In the genomic region with DNA sequence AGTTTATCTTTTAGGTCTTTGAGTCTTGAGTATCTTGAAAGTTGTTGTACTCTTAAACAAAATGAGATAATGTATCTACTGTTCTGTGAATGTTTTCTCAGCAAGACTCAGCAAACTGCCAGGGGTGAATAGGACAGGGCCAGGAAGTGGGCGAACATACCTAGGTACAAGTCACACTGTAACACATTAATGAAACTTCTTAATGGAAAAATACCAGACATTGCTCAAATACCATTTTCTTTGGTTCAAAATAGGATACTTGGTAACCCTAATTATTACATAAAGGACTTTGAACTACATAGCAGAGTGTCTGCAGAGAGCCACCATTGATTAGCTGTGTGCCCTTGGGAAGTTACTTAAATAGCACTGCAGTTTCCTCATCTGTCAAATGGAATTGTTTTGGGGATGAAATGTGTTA, we compare ENCODE assay signal across 1 cellular context.
TF ChIP-seq lines count a peak whose summit lies in the region.

No MANE protein-coding gene starts in this region.

TF ChIP-seq in HepG2, 621 proteins besides CTCF, POLR2A, EP300 and RAD21 (continued from another document and continues in another):
- TF ChIP-seq, protein P1, sequence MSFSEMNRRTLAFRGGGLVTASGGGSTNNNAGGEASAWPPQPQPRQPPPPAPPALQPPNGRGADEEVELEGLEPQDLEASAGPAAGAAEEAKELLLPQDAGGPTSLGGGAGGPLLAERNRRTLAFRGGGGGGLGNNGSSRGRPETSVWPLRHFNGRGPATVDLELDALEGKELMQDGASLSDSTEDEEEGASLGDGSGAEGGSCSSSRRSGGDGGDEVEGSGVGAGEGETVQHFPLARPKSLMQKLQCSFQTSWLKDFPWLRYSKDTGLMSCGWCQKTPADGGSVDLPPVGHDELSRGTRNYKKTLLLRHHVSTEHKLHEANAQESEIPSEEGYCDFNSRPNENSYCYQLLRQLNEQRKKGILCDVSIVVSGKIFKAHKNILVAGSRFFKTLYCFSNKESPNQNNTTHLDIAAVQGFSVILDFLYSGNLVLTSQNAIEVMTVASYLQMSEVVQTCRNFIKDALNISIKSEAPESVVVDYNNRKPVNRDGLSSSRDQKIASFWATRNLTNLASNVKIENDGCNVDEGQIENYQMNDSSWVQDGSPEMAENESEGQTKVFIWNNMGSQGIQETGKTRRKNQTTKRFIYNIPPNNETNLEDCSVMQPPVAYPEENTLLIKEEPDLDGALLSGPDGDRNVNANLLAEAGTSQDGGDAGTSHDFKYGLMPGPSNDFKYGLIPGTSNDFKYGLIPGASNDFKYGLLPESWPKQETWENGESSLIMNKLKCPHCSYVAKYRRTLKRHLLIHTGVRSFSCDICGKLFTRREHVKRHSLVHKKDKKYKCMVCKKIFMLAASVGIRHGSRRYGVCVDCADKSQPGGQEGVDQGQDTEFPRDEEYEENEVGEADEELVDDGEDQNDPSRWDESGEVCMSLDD (CRISPR knock-in tag; IDR thresholded peaks at IDR 0.05; ENCODE audit: borderline replicate concordance), result no peak
- TF ChIP-seq SIX1 (CRISPR knock-in tag; IDR thresholded peaks at IDR 0.05; ENCODE audit: borderline replicate concordance), result peak; percentile 50; the same call in 1 of the 2 replicates
- TF ChIP-seq PPARG (CRISPR knock-in tag; conservative IDR thresholded peaks at IDR 0.05), result 0 out of 2 replicates have a peak, but pooled peaks have one; percentile 44
- no peak for TF ChIP-seq ZNF619 (CRISPR knock-in tag; IDR thresholded peaks at IDR 0.05)
- no peak for TF ChIP-seq DZIP1 (CRISPR knock-in tag; IDR thresholded peaks at IDR 0.05)
- TF ChIP-seq ZNF772 (CRISPR knock-in tag; IDR thresholded peaks at IDR 0.05), result no peak
- 0 out of 2 replicates have a peak, but pooled peaks have one; percentile 43 for TF ChIP-seq ZSCAN25 (CRISPR knock-in tag; IDR thresholded peaks at IDR 0.05)
- no peak for TF ChIP-seq TFAP4 (IDR thresholded peaks at IDR 0.05; ENCODE audit: borderline replicate concordance, low read depth)
- TF ChIP-seq ONECUT2 (CRISPR knock-in tag; IDR thresholded peaks at IDR 0.05), result peak; percentile 80
- no peak for TF ChIP-seq BCL3 (CRISPR knock-in tag; IDR thresholded peaks at IDR 0.05)
- TF ChIP-seq KDM3A (CRISPR knock-in tag; IDR thresholded peaks at IDR 0.05; ENCODE audit: low read depth), result 0 out of 2 replicates have a peak, but pooled peaks have one; percentile 18
- TF ChIP-seq FOXO1 (CRISPR knock-in tag; IDR thresholded peaks at IDR 0.05), result peak; percentile 40; the same call in 1 of the 2 replicates
- TF ChIP-seq ZNF652 (CRISPR knock-in tag; IDR thresholded peaks at IDR 0.05; ENCODE audit: borderline replicate concordance, low read depth), result no peak
- no peak for TF ChIP-seq NR2C2 (CRISPR knock-in tag; IDR thresholded peaks at IDR 0.05; ENCODE audit: borderline replicate concordance)
- peak; percentile 61; the same call in 1 of the 2 replicates for TF ChIP-seq THAP11 (CRISPR knock-in tag; IDR thresholded peaks at IDR 0.05)
- TF ChIP-seq TEAD3 (CRISPR knock-in tag; optimal IDR thresholded peaks at IDR 0.05; ENCODE audit: borderline replicate concordance), result peak; percentile 97
- TF ChIP-seq ARID3A (IDR thresholded peaks at IDR 0.05; ENCODE audit: low read depth, low read length), result peak; percentile 92
- peak; percentile 87 for TF ChIP-seq SKI (IDR thresholded peaks at IDR 0.05; ENCODE audit: partially characterized antibody)
- no peak for TF ChIP-seq ZNF780A (CRISPR knock-in tag; IDR thresholded peaks at IDR 0.05)
- 0 out of 2 replicates have a peak, but pooled peaks have one; percentile 40 for TF ChIP-seq ZMYM3 (CRISPR knock-in tag; IDR thresholded peaks at IDR 0.05)
- TF ChIP-seq ZGPAT (CRISPR knock-in tag; IDR thresholded peaks at IDR 0.05), result peak; percentile 84
- peak; percentile 83; the same call in 1 of the 2 replicates for TF ChIP-seq NFIC (IDR thresholded peaks at IDR 0.05; ENCODE audit: low read length)
- no peak for TF ChIP-seq NFE2L1 (CRISPR knock-in tag; IDR thresholded peaks at IDR 0.05; ENCODE audit: borderline replicate concordance)
- peak; percentile 76 for TF ChIP-seq CEBPG (CRISPR knock-in tag; IDR thresholded peaks at IDR 0.05)
- TF ChIP-seq, protein P2, sequence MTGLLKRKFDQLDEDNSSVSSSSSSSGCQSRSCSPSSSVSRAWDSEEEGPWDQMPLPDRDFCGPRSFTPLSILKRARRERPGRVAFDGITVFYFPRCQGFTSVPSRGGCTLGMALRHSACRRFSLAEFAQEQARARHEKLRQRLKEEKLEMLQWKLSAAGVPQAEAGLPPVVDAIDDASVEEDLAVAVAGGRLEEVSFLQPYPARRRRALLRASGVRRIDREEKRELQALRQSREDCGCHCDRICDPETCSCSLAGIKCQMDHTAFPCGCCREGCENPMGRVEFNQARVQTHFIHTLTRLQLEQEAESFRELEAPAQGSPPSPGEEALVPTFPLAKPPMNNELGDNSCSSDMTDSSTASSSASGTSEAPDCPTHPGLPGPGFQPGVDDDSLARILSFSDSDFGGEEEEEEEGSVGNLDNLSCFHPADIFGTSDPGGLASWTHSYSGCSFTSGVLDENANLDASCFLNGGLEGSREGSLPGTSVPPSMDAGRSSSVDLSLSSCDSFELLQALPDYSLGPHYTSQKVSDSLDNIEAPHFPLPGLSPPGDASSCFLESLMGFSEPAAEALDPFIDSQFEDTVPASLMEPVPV (CRISPR knock-in tag; IDR thresholded peaks at IDR 0.05), result peak; percentile 23; the same call in 1 of the 2 replicates
- no peak for TF ChIP-seq ZNF101 (CRISPR knock-in tag; IDR thresholded peaks at IDR 0.05; ENCODE audit: borderline replicate concordance, low read depth)
- TF ChIP-seq HDAC1 (CRISPR knock-in tag; IDR thresholded peaks at IDR 0.05), result peak; percentile 48
- peak; percentile 33; the same call in 1 of the 2 replicates for TF ChIP-seq GFI1 (CRISPR knock-in tag; IDR thresholded peaks at IDR 0.05; ENCODE audit: borderline replicate concordance)
- TF ChIP-seq ARNTL (CRISPR knock-in tag; IDR thresholded peaks at IDR 0.05), result no peak
- peak; percentile 86; the same call in 1 of the 2 replicates for TF ChIP-seq NCOR1 (IDR thresholded peaks at IDR 0.05; ENCODE audit: borderline replicate concordance, low read length)
- TF ChIP-seq ZSCAN30 (CRISPR knock-in tag; IDR thresholded peaks at IDR 0.05), result no peak
- no peak for TF ChIP-seq ZNF598 (CRISPR knock-in tag; IDR thresholded peaks at IDR 0.05; ENCODE audit: borderline replicate concordance)
- TF ChIP-seq, protein P3, sequence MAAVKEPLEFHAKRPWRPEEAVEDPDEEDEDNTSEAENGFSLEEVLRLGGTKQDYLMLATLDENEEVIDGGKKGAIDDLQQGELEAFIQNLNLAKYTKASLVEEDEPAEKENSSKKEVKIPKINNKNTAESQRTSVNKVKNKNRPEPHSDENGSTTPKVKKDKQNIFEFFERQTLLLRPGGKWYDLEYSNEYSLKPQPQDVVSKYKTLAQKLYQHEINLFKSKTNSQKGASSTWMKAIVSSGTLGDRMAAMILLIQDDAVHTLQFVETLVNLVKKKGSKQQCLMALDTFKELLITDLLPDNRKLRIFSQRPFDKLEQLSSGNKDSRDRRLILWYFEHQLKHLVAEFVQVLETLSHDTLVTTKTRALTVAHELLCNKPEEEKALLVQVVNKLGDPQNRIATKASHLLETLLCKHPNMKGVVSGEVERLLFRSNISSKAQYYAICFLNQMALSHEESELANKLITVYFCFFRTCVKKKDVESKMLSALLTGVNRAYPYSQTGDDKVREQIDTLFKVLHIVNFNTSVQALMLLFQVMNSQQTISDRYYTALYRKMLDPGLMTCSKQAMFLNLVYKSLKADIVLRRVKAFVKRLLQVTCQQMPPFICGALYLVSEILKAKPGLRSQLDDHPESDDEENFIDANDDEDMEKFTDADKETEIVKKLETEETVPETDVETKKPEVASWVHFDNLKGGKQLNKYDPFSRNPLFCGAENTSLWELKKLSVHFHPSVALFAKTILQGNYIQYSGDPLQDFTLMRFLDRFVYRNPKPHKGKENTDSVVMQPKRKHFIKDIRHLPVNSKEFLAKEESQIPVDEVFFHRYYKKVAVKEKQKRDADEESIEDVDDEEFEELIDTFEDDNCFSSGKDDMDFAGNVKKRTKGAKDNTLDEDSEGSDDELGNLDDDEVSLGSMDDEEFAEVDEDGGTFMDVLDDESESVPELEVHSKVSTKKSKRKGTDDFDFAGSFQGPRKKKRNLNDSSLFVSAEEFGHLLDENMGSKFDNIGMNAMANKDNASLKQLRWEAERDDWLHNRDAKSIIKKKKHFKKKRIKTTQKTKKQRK (IDR thresholded peaks at IDR 0.05; ENCODE audit: low read length), result no peak
- TF ChIP-seq THAP7 (CRISPR knock-in tag; IDR thresholded peaks at IDR 0.05), result no peak
- TF ChIP-seq ZFP62 (CRISPR knock-in tag; IDR thresholded peaks at IDR 0.05), result no peak
- no peak for TF ChIP-seq UBTF (CRISPR knock-in tag; IDR thresholded peaks at IDR 0.05)
- TF ChIP-seq CEBPB (IDR thresholded peaks at IDR 0.05; ENCODE audit: borderline replicate concordance, low read depth, low read length), result peak; percentile 46
- no peak for TF ChIP-seq ZNF550 (CRISPR knock-in tag; IDR thresholded peaks at IDR 0.05; ENCODE audit: borderline replicate concordance)
- peak; percentile 95 for TF ChIP-seq GATAD2A (CRISPR knock-in tag; IDR thresholded peaks at IDR 0.05)
